In genomic region chr3:143972495-143973351, GRCh38 we compare ENCODE assay signal across 8 cellular contexts. TPM values are rescaled to one million over a fixed set of nuclear protein-coding genes. Genes with fewer than 3 reads are reported as not detected.
DNase-seq lines count a peak whose midpoint lies in the region; ATAC-seq and TF ChIP-seq lines count a peak whose summit lies in the region.

No MANE protein-coding gene starts in this region.

- H3K79me2 ChIP-seq in neural cell (replicated peaks; ENCODE audit: insufficient read depth, low read length) = peaks cover 46% of the 10 kb centered on the region

- H3K9me2 ChIP-seq in neural cell (ENCODE audit: insufficient read depth, low read length) = no peaks in the 10 kb centered on the region

- peak overlapping the region; percentile 96 for H3K27ac ChIP-seq in neural cell (ENCODE audit: low read length)

- H3K27me3 Mint-ChIP-seq in stimulated activated naive CD8-positive, alpha-beta T cell treated with anti-CD3 and anti-CD28 coated beads, Interleukin-15, amount 100 ng/mL, for 72 hours = peaks cover 6% of the 10 kb centered on the region

- peak; percentile 86 for DNase-seq in H4 (ENCODE audit: low spot score)
- DNase-seq in LHCN-M2 (ENCODE audit: low read depth) = peak; percentile 86
- peak; percentile 48 for DNase-seq in activated gamma-delta T cell treated with anti-CD3 and anti-CD28 coated beads, Interleukin-2, amount 50 U/mL, for 16 hours (ENCODE audit: low read depth)
- peak; percentile 86 for DNase-seq in fibroblast of villous mesenchyme (ENCODE audit: low read depth)
- peak; percentile 76 to 79 for DNase-seq in stimulated activated naive CD8-positive, alpha-beta T cell treated with anti-CD3 and anti-CD28 coated beads, Interleukin-15, amount 100 ng/mL, for 72 hours

- ATAC-seq in stimulated activated naive CD8-positive, alpha-beta T cell treated with anti-CD3 and anti-CD28 coated beads, Interleukin-15, amount 100 ng/mL, for 72 hours = peak; percentile 48

- peak; percentile 61 for TF ChIP-seq RAD21 in neural cell (conservative IDR thresholded peaks at IDR 0.05)

- H3K27me3 ChIP-seq in neural cell (ENCODE audit: insufficient read depth, low read depth, low read length) = no peaks in the 10 kb centered on the region

- peak overlapping the region; percentile 91 for H3K4me3 ChIP-seq in fibroblast of villous mesenchyme (ENCODE audit: low read depth, low read length)
- H3K4me3 ChIP-seq in neural cell (ENCODE audit: low read length) = peak overlapping the region; percentile 84

- peak overlapping the region; percentile 50 for H3K4me2 ChIP-seq in neural cell (ENCODE audit: low read length)

- no peaks in the 10 kb centered on the region for H4K20me1 ChIP-seq in neural cell (ENCODE audit: insufficient read depth)

- H3K36me3 ChIP-seq in ES-I3 (ENCODE audit: insufficient read depth, low read length) (no peaks in the 10 kb centered on the region), neural cell (ENCODE audit: insufficient read depth, low read length) (no peaks in the 10 kb centered on the region)

- H3K4me3 Mint-ChIP-seq in stimulated activated naive CD8-positive, alpha-beta T cell treated with anti-CD3 and anti-CD28 coated beads, Interleukin-15, amount 100 ng/mL, for 72 hours = peak overlapping the region; percentile 88 to 97

- peaks cover 5% of the 10 kb centered on the region for H3F3A ChIP-seq in neural cell (ENCODE audit: insufficient read depth, low read length, poor library complexity, severe bottlenecking)

- peak; percentile 41 for TF ChIP-seq POLR2A in Raji (IDR thresholded peaks at IDR 0.05; ENCODE audit: insufficient read depth, low read depth, low read length)

- no peaks in the 10 kb centered on the region for H3K9me3 ChIP-seq in ES-I3 (ENCODE audit: control insufficient read depth, insufficient read depth, low read length)
- H3K9me3 ChIP-seq in neural cell (ENCODE audit: low read length) = no peaks in the 10 kb centered on the region

- H3K9me3 Mint-ChIP-seq in stimulated activated naive CD8-positive, alpha-beta T cell treated with anti-CD3 and anti-CD28 coated beads, Interleukin-15, amount 100 ng/mL, for 72 hours = no peaks in the 10 kb centered on the region

- peak overlapping the region; percentile 99 for H3K9ac ChIP-seq in ES-I3 (ENCODE audit: low read depth, low read length)
- peak overlapping the region; percentile 91 for H3K9ac ChIP-seq in neural cell (ENCODE audit: low read length)

- H3K4me1 ChIP-seq in ES-I3 (ENCODE audit: insufficient read depth, low read length) = peaks cover 6% of the 10 kb centered on the region; the same call in 1 of the 2 replicates

- H2AFZ ChIP-seq in neural cell (ENCODE audit: low read depth, low read length) = peak overlapping the region; percentile 59

- TF ChIP-seq EP300 in neural cell (conservative IDR thresholded peaks at IDR 0.05; ENCODE audit: poor library complexity, severe bottlenecking) = no peak

- H3K4me1 Mint-ChIP-seq in stimulated activated naive CD8-positive, alpha-beta T cell treated with anti-CD3 and anti-CD28 coated beads, Interleukin-15, amount 100 ng/mL, for 72 hours = peaks cover 25% of the 10 kb centered on the region

- TF ChIP-seq CTCF in fibroblast of villous mesenchyme (IDR thresholded peaks at IDR 0.05; ENCODE audit: insufficient read depth, low read depth, low read length) (peak; percentile 50), neural cell (IDR thresholded peaks at IDR 0.05; ENCODE audit: poor library complexity, severe bottlenecking) (peak; percentile 50)

- peak overlapping the region; percentile 71 to 81 for H3K27ac Mint-ChIP-seq in stimulated activated naive CD8-positive, alpha-beta T cell treated with anti-CD3 and anti-CD28 coated beads, Interleukin-15, amount 100 ng/mL, for 72 hours

TF ChIP-seq in neural cell, 6 proteins besides CTCF, POLR2A, EP300 and RAD21:
- TF ChIP-seq POLR2AphosphoS5 (IDR thresholded peaks at IDR 0.05) = no peak
- peak; percentile 64 for TF ChIP-seq SMC3 (conservative IDR thresholded peaks at IDR 0.05; ENCODE audit: poor library complexity)
- TF ChIP-seq MXI1 (conservative IDR thresholded peaks at IDR 0.05; ENCODE audit: poor library complexity, severe bottlenecking) = peak; percentile 42
TF ChIP-seq in neural cell: peak in this region for 2.

RNA-seq across cellular contexts. Expression of gene DIPK2A, which starts 1.1 kb away (rescaled TPM):
- 27.4 and 42.1 TPM in 2 replicates for total RNA-seq in H4 (2014; rRNA removed; shearing (Covaris generic))
- 38.5 and 40.0 TPM in 2 replicates for total RNA-seq in LHCN-M2 (2014; rRNA removed)
- 9.5 TPM for polyA plus RNA-seq in LHCN-M2 (2012)
- total RNA-seq in fibroblast of villous mesenchyme = 28.0 and 44.9 TPM in 2 replicates
- 9.5 and 9.7 TPM in 2 replicates for polyA plus RNA-seq in neural cell
- 44.5 and 46.7 TPM in 2 replicates for polyA minus RNA-seq in neural cell

Comparison
In these comparisons a context has a peak if more than half of its experiments do, and no peak if none do; other contexts are left out.
1. Peak in every context shown above with its lines: DNase-seq, ATAC-seq, H3K4me3 ChIP-seq and H3K27ac ChIP-seq.